In genomic region chr1:21321963-21322680, GRCh38 we compare ENCODE assay signal across 9 cellular contexts. TPM values are rescaled to one million over a fixed set of nuclear protein-coding genes. Genes with fewer than 3 reads are reported as not detected.
A peak's percentile ranks its signal among the peaks of the same experiment; 100 is the strongest.
DNase-seq lines count a peak whose midpoint lies in the region; ATAC-seq and TF ChIP-seq lines count a peak whose summit lies in the region.
"Had no signal": no experiment of that assay in that cellular context is flagged by ENCODE, and none has a peak within 500 bp of the region (broad histone marks: within the 10 kb centered on the region; RNA-seq: fewer than 3 reads in every experiment).

No MANE protein-coding gene starts in this region.

- H4K20me1 ChIP-seq in HCT116 (ENCODE audit: insufficient read depth) = no peaks in the 10 kb centered on the region

- H3K4me2 ChIP-seq in HCT116 (ENCODE audit: low read length) = peak overlapping the region; percentile 83

- POLR2A ChIA-PET in HCT116 (lab: Charles Lee) = no interaction called here

- TF ChIP-seq POLR2A in HCT116 (IDR thresholded peaks at IDR 0.05; ENCODE audit: borderline replicate concordance, extremely low read depth, insufficient read depth, insufficient read length) (no peak), spleen (IDR thresholded peaks at IDR 0.05) (no peak)

- CTCF ChIA-PET in HCT116 (lab: Charles Lee) = interaction anchor here (1.0 to 4.8 kb wide), 4 partner anchors 8 to 67 kb away, joined by 4 to 46 read pairs (median 22); no protein-coding TSS in a partner anchor

- peak overlapping the region; percentile 36 for H3K9ac ChIP-seq in HCT116 (ENCODE audit: low read length)

- H3K4me1 ChIP-seq in HCT116 (ENCODE audit: control insufficient read depth in 1 of 2, insufficient read depth in 2 of 2, low read length in 2 of 2) (peaks cover 56 to 80% of the 10 kb centered on the region in 2 experiments), spleen (peaks cover 37 to 97% (median 80%) of the 10 kb centered on the region in 6 donors)

- H3K9me3 ChIP-seq in HCT116 (ENCODE audit: control insufficient read depth in 1 of 2, insufficient read depth in 1 of 2, low read depth in 1 of 2, low read length in 2 of 2) (no peaks in the 10 kb centered on the region), WERI-Rb-1 (ENCODE audit: severe bottlenecking) (no peaks in the 10 kb centered on the region), spleen (no peaks in the 10 kb centered on the region)

- H2AFZ ChIP-seq in HCT116 (ENCODE audit: low read depth, low read length, poor library complexity, severe bottlenecking) = no peak overlapping the region

- DNase-seq in HCT116 (ENCODE audit: low read depth, low spot score) = no peak
- DNase-seq in WERI-Rb-1 = no peak
- no peak for DNase-seq in fibroblast of villous mesenchyme (ENCODE audit: low read depth)
- DNase-seq in spleen = no peak
- no peak for DNase-seq in OCI-M1 (lab: John Stamatoyannopoulos, UW)
- DNase-seq: activated gamma-delta T cell treated with Interleukin-2 at 50 U/mL for 16 hours, midbrain had no signal

- H3K4me3 ChIP-seq in HCT116 (replicated peaks in 1 of 2; ENCODE audit: low read depth in 1 of 2, low read length in 2 of 2) (no peak overlapping the region), WERI-Rb-1 (ENCODE audit: low read depth, low read length) (no peak overlapping the region), fibroblast of villous mesenchyme (ENCODE audit: low read depth, low read length) (no peak overlapping the region), spleen (no peak overlapping the region)

- H3K27me3 ChIP-seq in HCT116 (ENCODE audit: insufficient read depth, low read length) (no peaks in the 10 kb centered on the region), WERI-Rb-1 (ENCODE audit: insufficient read depth, low read depth, severe bottlenecking) (no peaks in the 10 kb centered on the region), spleen (replicated peaks in 1 of 7) (no peaks in the 10 kb centered on the region)

- H3K79me2 ChIP-seq in HCT116 (ENCODE audit: insufficient read depth, low read length) = peaks cover 64% of the 10 kb centered on the region

- no peaks in the 10 kb centered on the region for H3K9me2 ChIP-seq in HCT116 (ENCODE audit: insufficient read depth)

- H3K36me3 ChIP-seq in HCT116 (ENCODE audit: control insufficient read depth in 1 of 2, insufficient read depth in 2 of 2, low read length in 2 of 2) (no peaks in the 10 kb centered on the region), WERI-Rb-1 (no peaks in the 10 kb centered on the region; the same call in 1 of the 2 replicates), spleen (peaks cover 0 to 18% (median 0%) of the 10 kb centered on the region in 6 donors)

- intact Hi-C loops in HCT116 (cut with micrococcal nuclease) (no loop called here), spleen (cut with DNase I; ENCODE audit: low total_unique reads) (no loop called here)

- no TSS peak for BruUV-seq in HCT116 (replicated peaks; lab: Mats Ljungman, UMichigan)

- WGBS in spleen, 5 donors = 85 to 94% (median 93%) methylated on average over 8 to 9 of the region's 9 CpGs

- TF ChIP-seq CTCF in HCT116 (IDR thresholded peaks at IDR 0.05 in 2 of 3, conservative IDR thresholded peaks at IDR 0.05 in 1 of 3; ENCODE audit: borderline replicate concordance in 1 of 3, insufficient read depth in 1 of 3, low read depth in 2 of 3, low read length in 2 of 3) = peak in 2 of 3 experiments; percentile 27 to 31; a peak in 3 of 6 replicates
- peak; percentile 23; the same call in 1 of the 2 replicates for TF ChIP-seq CTCF in WERI-Rb-1 (IDR thresholded peaks at IDR 0.05; ENCODE audit: low read depth, low read length)
- TF ChIP-seq CTCF in fibroblast of villous mesenchyme (IDR thresholded peaks at IDR 0.05; ENCODE audit: insufficient read depth, low read depth, low read length) = peak; percentile 10
- no peak for TF ChIP-seq CTCF in spleen (IDR thresholded peaks at IDR 0.05 in 8 of 11, conservative IDR thresholded peaks at IDR 0.05 in 3 of 11)

- TF ChIP-seq RAD21 in HCT116 (IDR thresholded peaks at IDR 0.05; ENCODE audit: low read depth) = no peak

- ATAC-seq in HCT116 (no peak), HG03108 (IDR thresholded peaks at IDR 0.05; ENCODE audit: unreplicated experiment) (no peak), HG03469 (IDR thresholded peaks at IDR 0.05; ENCODE audit: unreplicated experiment) (no peak)

- RAD21 ChIA-PET in HCT116 (lab: Charles Lee; ENCODE audit: low non-redundant PET in 1 of 2, low total read pairs in 2 of 2, uncharacterized antibody in 2 of 2, unreplicated experiment in 2 of 2) = no interaction called here

- peak overlapping the region; percentile 84; the same call in 1 of the 2 replicates for H3K27ac ChIP-seq in HCT116 (ENCODE audit: low read depth, low read length)
- H3K27ac ChIP-seq in WERI-Rb-1 = no peak overlapping the region
- H3K27ac ChIP-seq in spleen = peak overlapping the region in 6 of 8 donors; percentile 1 to 95 (median 78)

TF ChIP-seq in HCT116, 20 proteins besides CTCF, POLR2A, EP300 and RAD21:
- TF ChIP-seq FOSL1 (IDR thresholded peaks at IDR 0.05; ENCODE audit: low read depth) = no peak
- TF ChIP-seq JUND (IDR thresholded peaks at IDR 0.05) = no peak
- no peak for TF ChIP-seq CBX3 (IDR thresholded peaks at IDR 0.05; ENCODE audit: low read depth)
- TF ChIP-seq, protein P1, sequence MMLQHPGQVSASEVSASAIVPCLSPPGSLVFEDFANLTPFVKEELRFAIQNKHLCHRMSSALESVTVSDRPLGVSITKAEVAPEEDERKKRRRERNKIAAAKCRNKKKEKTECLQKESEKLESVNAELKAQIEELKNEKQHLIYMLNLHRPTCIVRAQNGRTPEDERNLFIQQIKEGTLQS (IDR thresholded peaks at IDR 0.05) = no peak
- TF ChIP-seq SRF (IDR thresholded peaks at IDR 0.05; ENCODE audit: low read depth) = no peak
- TF ChIP-seq YY1 (IDR thresholded peaks at IDR 0.05; ENCODE audit: extremely low read depth, insufficient replicate concordance, low read depth, low read length) = no peak
- TF ChIP-seq TCF7L2 (IDR thresholded peaks at IDR 0.05; ENCODE audit: borderline replicate concordance, extremely low read depth, insufficient read depth, insufficient read length) = no peak
- TF ChIP-seq ELF1 (IDR thresholded peaks at IDR 0.05; ENCODE audit: borderline replicate concordance, low read depth) = no peak

RNA-seq across cellular contexts. Expression of gene ECE1, which starts 31.9 kb away (rescaled TPM):
- 66.8 TPM for total RNA-seq in HCT116 (2021; ENCODE audit: unreplicated experiment)
- polyA plus RNA-seq in HCT116 (2012) = 64.9 and 72.0 TPM in 2 replicates
- 127 and 141 TPM in 2 replicates for total RNA-seq in fibroblast of villous mesenchyme
- total RNA-seq in spleen = 100 to 1,000 TPM in 5 of 7 donors, 10 to 100 TPM in 2; 95.3 to 142 (median 124) TPM
- 10 to 100 TPM; 17.2 to 44.4 (median 24.1) TPM for polyA plus RNA-seq in spleen

Comparison
In these comparisons a context has a peak if more than half of its experiments do, and no peak if none do; other contexts are left out.
1. CTCF ChIP-seq: peak in HCT116 (2 of 3), WERI-Rb-1 (single experiment) and fibroblast of villous mesenchyme (single experiment); none in spleen (0 of 11).